Comparison of ENCODE assay signal across 9 cellular contexts in the genomic region with DNA sequence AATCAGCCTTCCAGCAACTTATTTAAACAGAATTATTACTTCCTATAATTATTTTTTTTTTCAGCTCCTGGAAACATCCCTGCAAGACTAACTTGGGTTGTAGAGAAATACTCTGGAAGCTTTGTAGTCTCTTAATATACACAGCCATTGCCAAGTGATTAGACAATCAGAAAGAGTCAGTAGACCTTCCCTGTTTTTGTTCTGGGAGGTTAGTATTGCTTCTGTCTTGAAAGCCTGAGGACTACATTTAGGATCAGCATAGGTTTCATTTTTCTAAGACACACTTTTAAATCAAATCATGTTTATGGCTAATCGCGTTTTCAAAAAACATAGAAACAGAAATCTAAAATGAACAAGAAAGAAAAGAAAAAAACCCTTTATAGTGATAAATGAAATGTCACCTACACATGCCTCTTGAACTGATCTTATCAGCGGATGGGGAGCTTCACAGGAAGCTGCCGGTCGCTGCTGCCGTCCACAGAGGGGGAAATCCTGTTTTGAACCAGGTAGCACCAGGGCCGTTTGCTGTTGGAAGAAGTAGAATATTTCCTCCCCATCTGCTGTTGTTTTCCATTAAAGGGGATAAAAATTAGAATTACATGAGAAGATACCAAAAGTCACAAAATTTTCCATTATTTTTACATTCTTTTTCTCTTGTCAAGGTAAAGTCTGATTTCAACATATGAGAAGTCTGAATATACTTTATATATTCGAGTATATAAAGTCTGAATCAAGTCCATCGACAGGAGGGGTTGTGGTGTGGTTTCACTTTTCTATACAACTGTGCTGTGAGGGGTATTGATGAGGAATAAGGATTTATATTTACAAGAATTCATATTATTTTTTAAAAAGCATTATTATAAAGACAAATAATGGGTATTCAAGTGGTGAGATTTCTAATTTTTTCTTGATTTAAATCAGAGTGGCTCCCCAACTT.
DNase-seq lines count a peak whose midpoint lies in the region; ATAC-seq and TF ChIP-seq lines count a peak whose summit lies in the region.
"Had no signal": no experiment of that assay in that cellular context is flagged by ENCODE, and none has a peak within 500 bp of the region (broad histone marks: within the 10 kb centered on the region; RNA-seq: fewer than 3 reads in every experiment).

No MANE protein-coding gene starts in this region.

- no peak for ATAC-seq in GM18505 (IDR thresholded peaks at IDR 0.05; ENCODE audit: unreplicated experiment)

- TF ChIP-seq POLR2A in GM18505 (IDR thresholded peaks at IDR 0.05; ENCODE audit: borderline replicate concordance, extremely low read depth, insufficient read depth, insufficient read length): no peak

- peak; percentile 28 to 42 for DNase-seq in SHP77 (lab: John Stamatoyannopoulos, UW)
- peak; percentile 53 for DNase-seq in activated CD8-positive, alpha-beta memory T cell treated with anti-CD3 and anti-CD28 coated beads, Interleukin-2, amount 50 U/mL, for 4 hours
- peak; percentile 14 to 40 for DNase-seq in lung microvascular endothelial cell (ENCODE audit: low read depth in 2 of 2)
- peak; percentile 23 to 29 for DNase-seq in stimulated activated CD8-positive, alpha-beta memory T cell treated with anti-CD3 and anti-CD28 coated beads, Interleukin-4, amount 100 ng/mL, for 4 hours (ENCODE audit: low read depth in 2 of 2, low spot score in 1 of 2)
- DNase-seq in cerebellar nuclear complex (lab: John Stamatoyannopoulos, UW): no peak
- DNase-seq in DMS114 treated with DMSO at 0.1 percent for 48 hours (lab: John Stamatoyannopoulos, UW; ENCODE audit: unreplicated experiment): no peak
- no peak for DNase-seq in GM03348 (ENCODE audit: low spot score)
- DNase-seq: NCI-H1105 had no signal

Comparison
In these comparisons a context has a peak if more than half of its experiments do, and no peak if none do; other contexts are left out.
1. DNase-seq: peak in SHP77 (2 of 2), activated CD8-positive, alpha-beta memory T cell treated with anti-CD3 and anti-CD28 coated beads, Interleukin-2, amount 50 U/mL, for 4 hours (single experiment), lung microvascular endothelial cell (2 of 2) and stimulated activated CD8-positive, alpha-beta memory T cell treated with anti-CD3 and anti-CD28 coated beads, Interleukin-4, amount 100 ng/mL, for 4 hours (2 of 2); none in cerebellar nuclear complex (0 of 2), DMS114 treated with DMSO at 0.1 percent for 48 hours (single experiment) and GM03348 (single experiment).